In genomic region chr14:24145700-24146621, GRCh38 we compare ENCODE assay signal across 8 cellular contexts. TPM values are rescaled to one million over a fixed set of nuclear protein-coding genes. Genes with fewer than 3 reads are reported as not detected.
A peak's percentile ranks its signal among the peaks of the same experiment; 100 is the strongest.
DNase-seq lines count a peak whose midpoint lies in the region; ATAC-seq lines count a peak whose summit lies in the region.

PSME2 (minus strand) TSS chr14:24146610; CDS start chr14:24146581, 29 bp downstream.

- peak within 1 kb of the TSS; percentile 99 for H3K4me3 ChIP-seq in CD8-positive, alpha-beta memory T cell (ENCODE audit: low read length)
- peak within 1 kb of the TSS; percentile 97 for H3K4me3 ChIP-seq in Jurkat, Clone E6-1 (ENCODE audit: low read length)
- H3K4me3 ChIP-seq in iPS-11a (ENCODE audit: low read depth, low read length) (peak within 1 kb of the TSS; percentile 94), skeletal muscle satellite cell (ENCODE audit: low read length) (peak within 1 kb of the TSS; percentile 93)

- peak within 1 kb of the TSS; percentile 76 to 99 (median 96) for H3K27ac Mint-ChIP-seq in CD8-positive, alpha-beta memory T cell

- no peaks in the 10 kb centered on the region for H3K9me3 Mint-ChIP-seq in CD8-positive, alpha-beta memory T cell

- peaks cover 57% of the 10 kb centered on the region for H3K4me1 ChIP-seq in CD8-positive, alpha-beta memory T cell (ENCODE audit: insufficient read depth, low read length)
- peaks cover 34% of the 10 kb centered on the region for H3K4me1 ChIP-seq in skeletal muscle satellite cell (ENCODE audit: control insufficient read depth, insufficient read depth, low read length)

- H3K27ac ChIP-seq in CD8-positive, alpha-beta memory T cell (ENCODE audit: low read depth, low read length) = peak within 1 kb of the TSS; percentile 78

- H3K9me3 ChIP-seq in CD8-positive, alpha-beta memory T cell (ENCODE audit: low read length) = no peaks in the 10 kb centered on the region
- no peaks in the 10 kb centered on the region for H3K9me3 ChIP-seq in skeletal muscle satellite cell (replicated peaks; ENCODE audit: low read length)

- peak within 1 kb of the TSS; percentile 90 for H3K9ac ChIP-seq in skeletal muscle satellite cell (ENCODE audit: low read depth, low read length)

- POLR2A ChIA-PET in CD8-positive, alpha-beta memory T cell (lab: Charles Lee) = interaction anchor here (0.8 to 3.2 kb wide), 8 partner anchors 9 to 96 kb away, joined by 3 to 36 read pairs (median 6); partner anchors contain the start of genes DCAF11, IPO4, IRF9 and NRL

- no peak for DNase-seq in CD8-positive, alpha-beta memory T cell
- DNase-seq in Jurkat, Clone E6-1 (ENCODE audit: low read depth, low spot score) = no peak
- DNase-seq in amniotic stem cell (lab: John Stamatoyannopoulos, UW) = peak; percentile 49

- H3K27me3 Mint-ChIP-seq in CD8-positive, alpha-beta memory T cell = no peaks in the 10 kb centered on the region

- peaks cover 49 to 74% (median 74%) of the 10 kb centered on the region in 3 donors for H3K4me1 Mint-ChIP-seq in CD8-positive, alpha-beta memory T cell

- ATAC-seq in GM19324 (IDR thresholded peaks at IDR 0.05; ENCODE audit: low FRiP score, unreplicated experiment) (no peak), HG03565 (IDR thresholded peaks at IDR 0.05; ENCODE audit: unreplicated experiment) (no peak), HG02840 (IDR thresholded peaks at IDR 0.05; ENCODE audit: low FRiP score, unreplicated experiment) (no peak)

- peaks cover 0 to 78% (median 4%) of the 10 kb centered on the region in 3 donors for H3K36me3 Mint-ChIP-seq in CD8-positive, alpha-beta memory T cell

- H3K27me3 ChIP-seq in CD8-positive, alpha-beta memory T cell (ENCODE audit: insufficient read depth, low read length, poor library complexity, severe bottlenecking) = no peaks in the 10 kb centered on the region
- no peaks in the 10 kb centered on the region for H3K27me3 ChIP-seq in skeletal muscle satellite cell (ENCODE audit: control insufficient read depth, insufficient read depth, low read length)

- peak within 1 kb of the TSS; percentile 86 to 100 (median 98) for H3K4me3 Mint-ChIP-seq in CD8-positive, alpha-beta memory T cell

- CTCF ChIA-PET in CD8-positive, alpha-beta memory T cell (lab: Charles Lee) = interaction anchor here (0.9 to 4.5 kb wide), 13 partner anchors 10 to 844 kb away, joined by 3 to 50 read pairs (median 5); partner anchors contain the start of genes DCAF11, IRF9, MDP1 and NRL

- H3K36me3 ChIP-seq in CD8-positive, alpha-beta memory T cell (ENCODE audit: insufficient read depth, low read length) = peaks cover 44% of the 10 kb centered on the region
- H3K36me3 ChIP-seq in skeletal muscle satellite cell (ENCODE audit: insufficient read depth, low read length) = peaks cover 25% of the 10 kb centered on the region

- peak within 1 kb of the TSS; percentile 95 for H3K4me2 ChIP-seq in skeletal muscle satellite cell (ENCODE audit: low read length)

RNA-seq across cellular contexts. Expression of gene PSME2, which starts in this region (rescaled TPM):
- total RNA-seq in CD8-positive, alpha-beta memory T cell = 100 to 1,000 TPM; 368 to 376 TPM
- 534 TPM for polyA plus RNA-seq in CD8-positive, alpha-beta memory T cell
- polyA plus RNA-seq in Jurkat, Clone E6-1 (2012; ENCODE audit: insufficient read depth, insufficient read length) = 271 TPM
- 79.9 and 122 TPM in 2 replicates for total RNA-seq in skeletal muscle satellite cell (2012; rRNA removed)
